Comparison of ENCODE assay signal across 8 cellular contexts in the genomic region with DNA sequence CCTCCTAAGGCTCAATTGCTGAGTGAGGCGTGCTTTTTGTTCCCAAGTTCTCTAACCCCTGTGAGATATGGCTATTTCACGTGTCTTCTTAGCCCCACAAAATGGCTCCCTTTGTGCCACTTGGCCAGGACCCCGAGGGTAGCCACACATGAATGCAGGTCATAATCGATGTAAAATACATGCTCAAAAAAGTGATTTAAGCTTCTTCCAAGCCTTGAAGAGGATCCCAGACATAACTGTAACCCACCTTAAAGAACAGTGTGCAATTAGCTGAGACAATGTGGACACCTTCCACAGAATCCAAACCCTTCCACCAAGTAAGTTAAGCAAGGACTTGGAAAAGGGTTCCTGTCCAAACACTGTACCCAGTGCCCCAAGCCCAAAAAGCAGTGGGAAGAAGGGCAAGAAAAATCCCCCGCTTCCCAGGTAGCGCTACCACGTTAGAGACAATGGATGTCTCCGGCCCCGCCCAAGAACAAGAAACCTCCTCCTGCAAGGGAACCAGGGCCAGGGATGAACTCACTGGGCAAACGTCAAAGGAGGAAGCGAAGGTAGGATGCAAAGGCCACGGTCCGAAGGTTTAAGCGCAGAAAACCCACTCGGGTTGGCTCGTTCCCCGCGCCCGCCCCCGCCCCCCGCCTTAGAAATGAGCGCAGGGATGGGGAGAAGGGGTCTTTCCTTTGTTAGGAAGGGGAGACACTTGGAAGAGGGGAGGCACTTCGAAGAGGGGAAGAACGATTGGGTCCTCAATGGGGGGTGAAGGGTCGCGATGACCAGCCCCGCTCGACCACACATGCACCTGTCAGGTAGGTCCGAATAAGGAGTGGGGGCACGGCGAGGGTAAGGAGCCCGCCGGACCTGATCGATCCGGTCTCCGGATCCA. TPM values are rescaled to one million over a fixed set of nuclear protein-coding genes. Genes with fewer than 3 reads are reported as not detected.
A peak's percentile ranks its signal among the peaks of the same experiment; 100 is the strongest.
DNase-seq lines count a peak whose midpoint lies in the region; TF ChIP-seq lines count a peak whose summit lies in the region.

No MANE protein-coding gene starts in this region.

- peak overlapping the region; percentile 90 for H3K23ac ChIP-seq in mesendoderm (ENCODE audit: low read length)

- peak overlapping the region; percentile 53 for H3K18ac ChIP-seq in mesendoderm (ENCODE audit: low read length)

- peaks cover 27% of the 10 kb centered on the region for H4K20me1 ChIP-seq in SK-N-SH (ENCODE audit: insufficient read depth)

- no peak overlapping the region for H2BK120ac ChIP-seq in mesendoderm (ENCODE audit: low read depth, low read length)

- H4K5ac ChIP-seq in mesendoderm (ENCODE audit: low read length), result peak overlapping the region; percentile 98

- H3F3A ChIP-seq in SK-N-SH (replicated peaks; ENCODE audit: insufficient read depth), result peaks cover 19% of the 10 kb centered on the region

- DNase-seq in activated CD8-positive, alpha-beta memory T cell treated with anti-CD3 and anti-CD28 coated beads for 24 hours, result peak; percentile 70
- no peak for DNase-seq in activated CD8-positive, alpha-beta memory T cell treated with anti-CD3 and anti-CD28 coated beads, Interleukin-2, amount 50 U/mL, for 4 hours
- DNase-seq in M059J (ENCODE audit: low read depth), result peak; percentile 59
- peak; percentile 72 for DNase-seq in SK-N-SH
- peak; percentile 72 for DNase-seq in cerebellum (ENCODE audit: low spot score)
- DNase-seq in mesendoderm, result peak; percentile 76
- peak; percentile 76 for DNase-seq in transverse colon
- no peak for DNase-seq in pons (ENCODE audit: low spot score)

- peaks cover 0 to 5% of the 10 kb centered on the region in 2 experiments; a peak in 3 of 4 replicates for H3K4me1 ChIP-seq in SK-N-SH (ENCODE audit: control insufficient read depth in 1 of 2, insufficient read depth in 2 of 2, low read depth in 1 of 2, low read length in 1 of 2)
- H3K4me1 ChIP-seq in mesendoderm (ENCODE audit: control insufficient read depth, low read depth, low read length), result peaks cover 2% of the 10 kb centered on the region
- peaks cover 7 to 32% (median 26%) of the 10 kb centered on the region in 4 donors for H3K4me1 ChIP-seq in transverse colon

- TF ChIP-seq POLR2A in transverse colon (IDR thresholded peaks at IDR 0.05), result peak; percentile 54

- no peak overlapping the region for H4K8ac ChIP-seq in mesendoderm (ENCODE audit: low read depth, low read length)

- H3K79me2 ChIP-seq in SK-N-SH (ENCODE audit: insufficient read depth) (peaks cover 67% of the 10 kb centered on the region), mesendoderm (ENCODE audit: control insufficient read depth, insufficient read depth, low read length) (peaks cover 57% of the 10 kb centered on the region)

- H3K9me2 ChIP-seq in SK-N-SH, result no peaks in the 10 kb centered on the region

- H2AFZ ChIP-seq in SK-N-SH (ENCODE audit: low read depth), result peak overlapping the region; percentile 32; the same call in 1 of the 2 replicates

- TF ChIP-seq RAD21 in SK-N-SH (IDR thresholded peaks at IDR 0.05; ENCODE audit: low read length), result no peak

- H3K9me3 ChIP-seq in SK-N-SH (no peaks in the 10 kb centered on the region), transverse colon (no peaks in the 10 kb centered on the region)

- H3K4me2 ChIP-seq in SK-N-SH, result peak overlapping the region; percentile 81
- peak overlapping the region; percentile 93 for H3K4me2 ChIP-seq in mesendoderm (ENCODE audit: low read length)

- POLR2A ChIA-PET in SK-N-SH (lab: Yijun Ruan, JAX), result interaction anchor here (0.6 to 1.9 kb wide), 3 partner anchors 8 to 108 kb away, joined by 3 to 14 read pairs (median 9); a partner anchor contains a TSS

- H3K4ac ChIP-seq in mesendoderm (ENCODE audit: low read depth, low read length), result peak overlapping the region; percentile 97

- intact Hi-C loops in transverse colon (cut with DNase I; ENCODE audit: low total_unique reads), result no loop called here

- TF ChIP-seq EP300 in SK-N-SH (IDR thresholded peaks at IDR 0.05; ENCODE audit: borderline replicate concordance in 1 of 2, low read depth in 1 of 2, low read length in 1 of 2), result no peak
- no peak for TF ChIP-seq EP300 in transverse colon (IDR thresholded peaks at IDR 0.05; ENCODE audit: low read depth)

- H3K9ac ChIP-seq in SK-N-SH (peak overlapping the region; percentile 75), mesendoderm (ENCODE audit: low read length) (peak overlapping the region; percentile 92)

- H3K79me1 ChIP-seq in mesendoderm (ENCODE audit: low read length), result no peaks in the 10 kb centered on the region

- peak overlapping the region; percentile 95 for H2AK5ac ChIP-seq in mesendoderm (ENCODE audit: low read length)

- H3K4me3 ChIP-seq in SK-N-SH (ENCODE audit: low read depth in 2 of 2, low read length in 1 of 2), result peak overlapping the region; percentile 73 to 77
- peak overlapping the region; percentile 97 for H3K4me3 ChIP-seq in mesendoderm (ENCODE audit: low read length)
- H3K4me3 ChIP-seq in transverse colon, result peak overlapping the region; percentile 84 to 97 (median 91)

- H2BK15ac ChIP-seq in mesendoderm (replicated peaks; ENCODE audit: low read depth), result no peak overlapping the region

- peak overlapping the region; percentile 100 for H3K56ac ChIP-seq in mesendoderm (ENCODE audit: low read length)

- 1% methylated on average over 36 of the region's 36 CpGs for WGBS in SK-N-SH (ENCODE audit: low lambda C conversion rate)
- no CpG with 5 or more reads among the region's 36 CpGs for WGBS in mesendoderm (ENCODE audit: extremely low coverage, insufficient coverage, low lambda C conversion rate)
- 5 to 20% methylated on average over 2 to 36 of the region's 36 CpGs for WGBS in transverse colon (ENCODE audit: low coverage in 1 of 2), 2 donors

- in situ Hi-C loops in transverse colon (cut with MboI; ENCODE audit: low pct_ligation_motif_present in 1 of 4, low pct_unique_long_range_greater_than_20kb in 1 of 4, low sequenced_read_pairs in 3 of 4), result no loop called here

- H3K27me3 ChIP-seq in SK-N-SH (ENCODE audit: insufficient read depth), result no peaks in the 10 kb centered on the region
- no peaks in the 10 kb centered on the region for H3K27me3 ChIP-seq in mesendoderm (ENCODE audit: insufficient read depth, low read length, poor library complexity)
- H3K27me3 ChIP-seq in transverse colon, result no peaks in the 10 kb centered on the region

- H3K36me3 ChIP-seq in SK-N-SH (replicated peaks in 1 of 2; ENCODE audit: control insufficient read depth in 1 of 2, insufficient read depth in 2 of 2, low read length in 1 of 2) (peaks cover 6 to 20% of the 10 kb centered on the region in 2 experiments), mesendoderm (ENCODE audit: control insufficient read depth, insufficient read depth, low read length) (peaks cover 3% of the 10 kb centered on the region), transverse colon (no peaks in the 10 kb centered on the region)

- TF ChIP-seq CTCF in SK-N-SH (IDR thresholded peaks at IDR 0.05) (no peak), transverse colon (IDR thresholded peaks at IDR 0.05) (no peak)

- H3K27ac ChIP-seq in SK-N-SH (ENCODE audit: low read depth in 2 of 2, low read length in 1 of 2) (peak overlapping the region; percentile 53 to 85), mesendoderm (ENCODE audit: low read depth, low read length) (no peak overlapping the region), transverse colon (peak overlapping the region; percentile 89 to 91 (median 90))

- H2BK5ac ChIP-seq in mesendoderm (ENCODE audit: low read length), result peak overlapping the region; percentile 85

- CTCF ChIA-PET in SK-N-SH (lab: Yijun Ruan, JAX), result interaction anchor here (0.7 to 1.9 kb wide), 5 partner anchors 10 to 49 kb away, joined by 3 to 8 read pairs (median 4); a partner anchor contains a TSS

TF ChIP-seq in SK-N-SH, 30 proteins besides CTCF, POLR2A, EP300 and RAD21 (continues in another document):
- TF ChIP-seq GABPA (IDR thresholded peaks at IDR 0.05; ENCODE audit: low read depth), result no peak
- TF ChIP-seq YY1 (IDR thresholded peaks at IDR 0.05; ENCODE audit: low read depth), result peak; percentile 84
- no peak; the same call in 1 of the 2 replicates for TF ChIP-seq SIN3A (IDR thresholded peaks at IDR 0.05; ENCODE audit: borderline replicate concordance, low read depth, low read length)

RNA-seq across cellular contexts. Expression of a gene that starts 1.1 kb away (rescaled TPM):
- total RNA-seq in M059J (2014; rRNA removed; shearing (Covaris generic)), result 360 and 365 TPM in 2 replicates
- polyA plus RNA-seq in SK-N-SH (2012; rRNA removed), result 259 and 490 TPM in 2 replicates
- polyA plus RNA-seq in SK-N-SH (2012; cell fraction: cytosol; rRNA removed), result 407 and 471 TPM in 2 replicates
- 165 and 240 TPM in 2 replicates for polyA plus RNA-seq in SK-N-SH (2012; cell fraction: nucleus; rRNA removed)
- total RNA-seq in cerebellum (297 TPM), transverse colon (100 to 1,000 TPM in 3 of 4 donors, 10 to 100 TPM in 1; 61.7 to 293 (median 219) TPM)
- polyA plus RNA-seq in mesendoderm (2013, experiment 1 of 2), result 721 TPM
- 717 TPM for polyA plus RNA-seq in mesendoderm (2013, experiment 2 of 2)

RNA-seq across cellular contexts. Expression of a gene that starts 21.7 kb away (rescaled TPM):
- total RNA-seq in M059J (2014; rRNA removed; shearing (Covaris generic)), result 28.7 and 39.4 TPM in 2 replicates
- polyA plus RNA-seq in SK-N-SH (2012; rRNA removed), result 111 and 114 TPM in 2 replicates
- polyA plus RNA-seq in SK-N-SH (2012; cell fraction: cytosol; rRNA removed), result 53.5 and 66.8 TPM in 2 replicates
- 316 and 454 TPM in 2 replicates for polyA plus RNA-seq in SK-N-SH (2012; cell fraction: nucleus; rRNA removed)
- total RNA-seq in cerebellum (19.9 TPM), transverse colon (100 to 1,000 TPM; 162 to 247 (median 208) TPM)
- polyA plus RNA-seq in mesendoderm (2013, experiment 1 of 2), result 52.7 TPM
- polyA plus RNA-seq in mesendoderm (2013, experiment 2 of 2), result 50.6 TPM

RNA-seq across cellular contexts. Expression of a gene that starts 29.5 kb away (rescaled TPM):
- total RNA-seq in M059J (2014; rRNA removed; shearing (Covaris generic)), result 170 and 171 TPM in 2 replicates
- polyA plus RNA-seq in SK-N-SH (2012; rRNA removed), result 85.5 and 114 TPM in 2 replicates
- polyA plus RNA-seq in SK-N-SH (2012; cell fraction: cytosol; rRNA removed), result 133 and 184 TPM in 2 replicates
- 25.6 and 43.8 TPM in 2 replicates for polyA plus RNA-seq in SK-N-SH (2012; cell fraction: nucleus; rRNA removed)
- total RNA-seq in cerebellum (116 TPM), transverse colon (10 to 100 TPM in 3 of 4 donors, 1 to 10 TPM in 1; 6.4 to 56.5 (median 47.9) TPM)
- 314 TPM for polyA plus RNA-seq in mesendoderm (2013, experiment 1 of 2)
- 310 TPM for polyA plus RNA-seq in mesendoderm (2013, experiment 2 of 2)

RNA-seq across cellular contexts. Expression of a gene that starts 43.4 kb away (rescaled TPM):
- 4.8 and 6.1 TPM in 2 replicates for total RNA-seq in M059J (2014; rRNA removed; shearing (Covaris generic))
- 7.3 and 10.8 TPM in 2 replicates for polyA plus RNA-seq in SK-N-SH (2012; rRNA removed)
- 5.9 and 7.9 TPM in 2 replicates for polyA plus RNA-seq in SK-N-SH (2012; cell fraction: cytosol; rRNA removed)
- 10.6 and 11.4 TPM in 2 replicates for polyA plus RNA-seq in SK-N-SH (2012; cell fraction: nucleus; rRNA removed)
- total RNA-seq in cerebellum (2.5 TPM), transverse colon (10 to 100 TPM in 3 of 4 donors, 1 to 10 TPM in 1; 8.2 to 41.1 (median 21.4) TPM)
- 14.7 TPM for polyA plus RNA-seq in mesendoderm (2013, experiment 1 of 2)
- polyA plus RNA-seq in mesendoderm (2013, experiment 2 of 2), result 14.5 TPM

RNA-seq across cellular contexts. Expression of a gene that starts 52.3 kb away (rescaled TPM):
- total RNA-seq in M059J (2014; rRNA removed; shearing (Covaris generic)), result 42.4 and 45.4 TPM in 2 replicates
- 80.5 and 99.8 TPM in 2 replicates for polyA plus RNA-seq in SK-N-SH (2012; rRNA removed)
- polyA plus RNA-seq in SK-N-SH (2012; cell fraction: cytosol; rRNA removed), result 38.2 and 55.2 TPM in 2 replicates
- 258 and 284 TPM in 2 replicates for polyA plus RNA-seq in SK-N-SH (2012; cell fraction: nucleus; rRNA removed)
- total RNA-seq in cerebellum, result 30.9 TPM
- polyA plus RNA-seq in mesendoderm (2013, experiment 1 of 2), result 61.3 TPM
- polyA plus RNA-seq in mesendoderm (2013, experiment 2 of 2), result 63.1 TPM
- 100 to 1,000 TPM in 1 of 4 donors, 10 to 100 TPM in 3; 13.1 to 204 (median 31.8) TPM for total RNA-seq in transverse colon

Comparison
In these comparisons a context has a peak if more than half of its experiments do, and no peak if none do; other contexts are left out.
1. DNase-seq: peak in activated CD8-positive, alpha-beta memory T cell treated with anti-CD3 and anti-CD28 coated beads for 24 hours (single experiment), M059J (single experiment), SK-N-SH (single experiment), cerebellum (single experiment), mesendoderm (single experiment) and transverse colon (single experiment); none in activated CD8-positive, alpha-beta memory T cell treated with anti-CD3 and anti-CD28 coated beads, Interleukin-2, amount 50 U/mL, for 4 hours (single experiment) and pons (single experiment).
2. Peak in every context shown above with its lines, with median percentiles within 50 percentile points of each other: H3K4me3 ChIP-seq.